In genomic region chr7:43460733-43461348, GRCh38 we compare ENCODE assay signal across 1 cellular context.
TF ChIP-seq lines count a peak whose summit lies in the region.

No MANE protein-coding gene starts in this region.

TF ChIP-seq in HepG2, 621 proteins besides CTCF, POLR2A, EP300 and RAD21 (continued from another document and continues in another):
- TF ChIP-seq, protein P1, sequence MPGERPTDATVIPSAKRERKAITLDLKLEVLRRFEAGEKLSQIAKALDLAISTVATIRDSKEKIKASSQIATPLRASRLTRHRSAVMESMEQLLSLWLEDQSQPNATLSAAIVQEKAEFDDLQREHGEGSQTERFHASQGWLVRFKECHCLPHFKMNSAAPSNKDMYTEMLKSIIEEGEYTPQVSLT (CRISPR knock-in tag; IDR thresholded peaks at IDR 0.05; ENCODE audit: borderline replicate concordance, low read depth): no peak
- TF ChIP-seq ZHX2 (IDR thresholded peaks at IDR 0.05; ENCODE audit: low read depth) (no peak), ZHX2 (CRISPR knock-in tag; IDR thresholded peaks at IDR 0.05; ENCODE audit: borderline replicate concordance) (no peak), IRF9 (CRISPR knock-in tag; IDR thresholded peaks at IDR 0.05; ENCODE audit: borderline replicate concordance) (no peak), TMF1 (CRISPR knock-in tag; IDR thresholded peaks at IDR 0.05; ENCODE audit: low read depth) (no peak), TAF15 (IDR thresholded peaks at IDR 0.05; ENCODE audit: low read depth, low read length, poor library complexity, severe bottlenecking) (no peak), ZNF776 (CRISPR knock-in tag; IDR thresholded peaks at IDR 0.05) (no peak), THRA (CRISPR knock-in tag; IDR thresholded peaks at IDR 0.05; ENCODE audit: borderline replicate concordance) (peak; percentile 46; the same call in 1 of the 2 replicates), LCORL (IDR thresholded peaks at IDR 0.05) (no peak), LCORL (CRISPR knock-in tag; IDR thresholded peaks at IDR 0.05) (peak; percentile 64), MED8 (CRISPR knock-in tag; IDR thresholded peaks at IDR 0.05; ENCODE audit: insufficient replicate concordance) (no peak), SIN3B (IDR thresholded peaks at IDR 0.05; ENCODE audit: low read length) (no peak), SYNCRIP (IDR thresholded peaks at IDR 0.05; ENCODE audit: insufficient read depth, low read depth, low read length) (no peak), GATAD2A (CRISPR knock-in tag; IDR thresholded peaks at IDR 0.05) (peak; percentile 68; the same call in 1 of the 2 replicates), IRF2 (CRISPR knock-in tag; IDR thresholded peaks at IDR 0.05) (0 out of 2 replicates have a peak, but pooled peaks have one; percentile 36), RARA (CRISPR knock-in tag; IDR thresholded peaks at IDR 0.05) (peak; percentile 86), EEA1 (CRISPR knock-in tag; IDR thresholded peaks at IDR 0.05; ENCODE audit: borderline replicate concordance) (no peak), MAX (IDR thresholded peaks at IDR 0.05) (0 out of 2 replicates have a peak, but pooled peaks have one; percentile 18), FOXO4 (CRISPR knock-in tag; conservative IDR thresholded peaks at IDR 0.05) (no peak), FOXP1 (IDR thresholded peaks at IDR 0.05) (peak; percentile 59; the same call in 1 of the 2 replicates), FOXP1 (CRISPR knock-in tag; IDR thresholded peaks at IDR 0.05) (peak; percentile 92), MZF1 (CRISPR knock-in tag; IDR thresholded peaks at IDR 0.05; ENCODE audit: borderline replicate concordance) (no peak), MIER3 (CRISPR knock-in tag; IDR thresholded peaks at IDR 0.05; ENCODE audit: borderline replicate concordance) (no peak), NFYC (CRISPR knock-in tag; IDR thresholded peaks at IDR 0.05) (no peak), ZNF431 (CRISPR knock-in tag; IDR thresholded peaks at IDR 0.05; ENCODE audit: borderline replicate concordance, low read depth) (no peak), ZNF510 (CRISPR knock-in tag; IDR thresholded peaks at IDR 0.05; ENCODE audit: low read depth) (no peak), TFE3 (CRISPR knock-in tag; IDR thresholded peaks at IDR 0.05) (no peak), GZF1 (CRISPR knock-in tag; IDR thresholded peaks at IDR 0.05) (no peak), ZNF788 (CRISPR knock-in tag; IDR thresholded peaks at IDR 0.05; ENCODE audit: borderline replicate concordance) (no peak), FUBP1 (CRISPR knock-in tag; IDR thresholded peaks at IDR 0.05; ENCODE audit: borderline replicate concordance) (no peak)
- TF ChIP-seq, protein P2, sequence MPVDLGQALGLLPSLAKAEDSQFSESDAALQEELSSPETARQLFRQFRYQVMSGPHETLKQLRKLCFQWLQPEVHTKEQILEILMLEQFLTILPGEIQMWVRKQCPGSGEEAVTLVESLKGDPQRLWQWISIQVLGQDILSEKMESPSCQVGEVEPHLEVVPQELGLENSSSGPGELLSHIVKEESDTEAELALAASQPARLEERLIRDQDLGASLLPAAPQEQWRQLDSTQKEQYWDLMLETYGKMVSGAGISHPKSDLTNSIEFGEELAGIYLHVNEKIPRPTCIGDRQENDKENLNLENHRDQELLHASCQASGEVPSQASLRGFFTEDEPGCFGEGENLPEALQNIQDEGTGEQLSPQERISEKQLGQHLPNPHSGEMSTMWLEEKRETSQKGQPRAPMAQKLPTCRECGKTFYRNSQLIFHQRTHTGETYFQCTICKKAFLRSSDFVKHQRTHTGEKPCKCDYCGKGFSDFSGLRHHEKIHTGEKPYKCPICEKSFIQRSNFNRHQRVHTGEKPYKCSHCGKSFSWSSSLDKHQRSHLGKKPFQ (CRISPR knock-in tag; IDR thresholded peaks at IDR 0.05; ENCODE audit: insufficient replicate concordance): no peak
- TF ChIP-seq, protein P3, sequence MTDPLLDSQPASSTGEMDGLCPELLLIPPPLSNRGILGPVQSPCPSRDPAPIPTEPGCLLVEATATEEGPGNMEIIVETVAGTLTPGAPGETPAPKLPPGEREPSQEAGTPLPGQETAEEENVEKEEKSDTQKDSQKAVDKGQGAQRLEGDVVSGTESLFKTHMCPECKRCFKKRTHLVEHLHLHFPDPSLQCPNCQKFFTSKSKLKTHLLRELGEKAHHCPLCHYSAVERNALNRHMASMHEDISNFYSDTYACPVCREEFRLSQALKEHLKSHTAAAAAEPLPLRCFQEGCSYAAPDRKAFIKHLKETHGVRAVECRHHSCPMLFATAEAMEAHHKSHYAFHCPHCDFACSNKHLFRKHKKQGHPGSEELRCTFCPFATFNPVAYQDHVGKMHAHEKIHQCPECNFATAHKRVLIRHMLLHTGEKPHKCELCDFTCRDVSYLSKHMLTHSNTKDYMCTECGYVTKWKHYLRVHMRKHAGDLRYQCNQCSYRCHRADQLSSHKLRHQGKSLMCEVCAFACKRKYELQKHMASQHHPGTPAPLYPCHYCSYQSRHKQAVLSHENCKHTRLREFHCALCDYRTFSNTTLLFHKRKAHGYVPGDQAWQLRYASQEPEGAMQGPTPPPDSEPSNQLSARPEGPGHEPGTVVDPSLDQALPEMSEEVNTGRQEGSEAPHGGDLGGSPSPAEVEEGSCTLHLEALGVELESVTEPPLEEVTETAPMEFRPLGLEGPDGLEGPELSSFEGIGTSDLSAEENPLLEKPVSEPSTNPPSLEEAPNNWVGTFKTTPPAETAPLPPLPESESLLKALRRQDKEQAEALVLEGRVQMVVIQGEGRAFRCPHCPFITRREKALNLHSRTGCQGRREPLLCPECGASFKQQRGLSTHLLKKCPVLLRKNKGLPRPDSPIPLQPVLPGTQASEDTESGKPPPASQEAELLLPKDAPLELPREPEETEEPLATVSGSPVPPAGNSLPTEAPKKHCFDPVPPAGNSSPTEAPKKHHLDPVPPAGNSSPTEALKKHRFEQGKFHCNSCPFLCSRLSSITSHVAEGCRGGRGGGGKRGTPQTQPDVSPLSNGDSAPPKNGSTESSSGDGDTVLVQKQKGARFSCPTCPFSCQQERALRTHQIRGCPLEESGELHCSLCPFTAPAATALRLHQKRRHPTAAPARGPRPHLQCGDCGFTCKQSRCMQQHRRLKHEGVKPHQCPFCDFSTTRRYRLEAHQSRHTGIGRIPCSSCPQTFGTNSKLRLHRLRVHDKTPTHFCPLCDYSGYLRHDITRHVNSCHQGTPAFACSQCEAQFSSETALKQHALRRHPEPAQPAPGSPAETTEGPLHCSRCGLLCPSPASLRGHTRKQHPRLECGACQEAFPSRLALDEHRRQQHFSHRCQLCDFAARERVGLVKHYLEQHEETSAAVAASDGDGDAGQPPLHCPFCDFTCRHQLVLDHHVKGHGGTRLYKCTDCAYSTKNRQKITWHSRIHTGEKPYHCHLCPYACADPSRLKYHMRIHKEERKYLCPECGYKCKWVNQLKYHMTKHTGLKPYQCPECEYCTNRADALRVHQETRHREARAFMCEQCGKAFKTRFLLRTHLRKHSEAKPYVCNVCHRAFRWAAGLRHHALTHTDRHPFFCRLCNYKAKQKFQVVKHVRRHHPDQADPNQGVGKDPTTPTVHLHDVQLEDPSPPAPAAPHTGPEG (CRISPR knock-in tag; IDR thresholded peaks at IDR 0.05): no peak
- TF ChIP-seq, protein P4, sequence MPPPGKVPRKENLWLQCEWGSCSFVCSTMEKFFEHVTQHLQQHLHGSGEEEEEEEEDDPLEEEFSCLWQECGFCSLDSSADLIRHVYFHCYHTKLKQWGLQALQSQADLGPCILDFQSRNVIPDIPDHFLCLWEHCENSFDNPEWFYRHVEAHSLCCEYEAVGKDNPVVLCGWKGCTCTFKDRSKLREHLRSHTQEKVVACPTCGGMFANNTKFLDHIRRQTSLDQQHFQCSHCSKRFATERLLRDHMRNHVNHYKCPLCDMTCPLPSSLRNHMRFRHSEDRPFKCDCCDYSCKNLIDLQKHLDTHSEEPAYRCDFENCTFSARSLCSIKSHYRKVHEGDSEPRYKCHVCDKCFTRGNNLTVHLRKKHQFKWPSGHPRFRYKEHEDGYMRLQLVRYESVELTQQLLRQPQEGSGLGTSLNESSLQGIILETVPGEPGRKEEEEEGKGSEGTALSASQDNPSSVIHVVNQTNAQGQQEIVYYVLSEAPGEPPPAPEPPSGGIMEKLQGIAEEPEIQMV (CRISPR knock-in tag; IDR thresholded peaks at IDR 0.05; ENCODE audit: low read depth): no peak
